In the genomic region with DNA sequence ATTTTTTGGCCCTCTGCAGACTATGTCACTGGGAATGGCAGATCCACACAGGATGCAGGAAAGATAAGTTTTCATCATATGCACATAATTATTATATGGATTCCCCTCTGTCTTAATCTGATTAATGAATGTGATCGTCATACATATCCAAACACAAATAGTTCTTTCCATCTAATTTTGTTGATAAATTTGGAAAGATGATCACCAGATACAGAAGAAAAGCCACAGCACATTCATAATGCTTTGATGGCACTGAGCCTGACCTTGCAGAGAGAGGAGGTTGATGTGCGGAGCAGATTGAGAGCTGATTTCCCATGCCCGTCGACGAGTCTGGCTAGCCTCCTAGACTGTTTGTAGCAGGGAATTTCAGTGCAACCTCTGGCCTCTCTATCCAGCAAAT, we compare ENCODE assay signal across 29 cellular contexts.
"Had no signal": no experiment of that assay in that cellular context is flagged by ENCODE, and none has a peak within 500 bp of the region (broad histone marks: within the 10 kb centered on the region; RNA-seq: fewer than 3 reads in every experiment).

No MANE protein-coding gene starts in this region.

- DNase-seq: activated CD4-positive, alpha-beta memory T cell treated with anti-CD3 and anti-CD28 coated beads for 36 hours; activated CD4-positive, alpha-beta T cell treated with anti-CD3 and anti-CD28 coated beads for 36 hours; activated CD4-positive, alpha-beta T cell treated with anti-CD3 and anti-CD28 coated beads, Interleukin-2, amount 10 ng/mL, durations not matched to agents 24 days and 14 days; activated CD4-positive, CD25-positive, alpha-beta regulatory T cell; activated CD4-positive, CD25-positive, alpha-beta regulatory T cell treated with anti-CD3 and anti-CD28 coated beads, Interleukin-2, amount 50 U/mL, for 72 hours; activated CD8-positive, alpha-beta memory T cell treated with anti-CD3 and anti-CD28 coated beads, Interleukin-2, amount 10 ng/mL, durations not matched to agents 7 days and 5 days; activated CD8-positive, alpha-beta memory T cell treated with anti-CD3 and anti-CD28 coated beads, Interleukin-2, amount 50 U/mL, for 4 hours; activated CD8-positive, alpha-beta T cell treated with anti-CD3 and anti-CD28 coated beads, Interleukin-2, amount 10 ng/mL, durations not matched to agents 7 days and 5 days; activated effector memory CD4-positive, alpha-beta T cell treated with anti-CD3 and anti-CD28 coated beads, Interleukin-2, amount 50 U/mL, for 16 hours; activated naive CD4-positive, alpha-beta T cell treated with anti-CD3 and anti-CD28 coated beads for 36 hours; activated naive CD8-positive, alpha-beta T cell treated with anti-CD3 and anti-CD28 coated beads for 36 hours; activated naive CD8-positive, alpha-beta T cell treated with anti-CD3 and anti-CD28 coated beads, Interleukin-2, amount 50 U/mL, for 24 hours; activated T-cell treated with anti-CD3 and anti-CD28 coated beads, Interleukin-2, amount 50 U/mL, for 1 hour; activated T-cell treated with anti-CD3 and anti-CD28 coated beads, Interleukin-2, amount 50 U/mL, for 48 hours; amygdala; aorta; body of pancreas; caudate nucleus; cortex of kidney; dermis blood vessel endothelial cell; effector CD4-positive, alpha-beta T cell; effector memory CD8-positive, alpha-beta T cell; erythroblast; foreskin keratinocyte; gastrocnemius medialis; glutamatergic neuron; T-helper 2 cell had no signal

- H3K4me1 ChIP-seq: adrenal gland, body of pancreas, foreskin keratinocyte, gastrocnemius medialis had no signal

- H3K27me3 ChIP-seq: adrenal gland, body of pancreas, esophagus muscularis mucosa, gastrocnemius medialis had no signal

- H3K27ac ChIP-seq: adrenal gland, body of pancreas, esophagus muscularis mucosa, foreskin keratinocyte, gastrocnemius medialis had no signal

- H3K36me3 ChIP-seq: adrenal gland, esophagus muscularis mucosa, gastrocnemius medialis had no signal

- H3K9me3 ChIP-seq: adrenal gland, body of pancreas, gastrocnemius medialis had no signal

- H3K4me3 ChIP-seq: adrenal gland, body of pancreas, esophagus muscularis mucosa, gastrocnemius medialis had no signal
